In the genomic region with DNA sequence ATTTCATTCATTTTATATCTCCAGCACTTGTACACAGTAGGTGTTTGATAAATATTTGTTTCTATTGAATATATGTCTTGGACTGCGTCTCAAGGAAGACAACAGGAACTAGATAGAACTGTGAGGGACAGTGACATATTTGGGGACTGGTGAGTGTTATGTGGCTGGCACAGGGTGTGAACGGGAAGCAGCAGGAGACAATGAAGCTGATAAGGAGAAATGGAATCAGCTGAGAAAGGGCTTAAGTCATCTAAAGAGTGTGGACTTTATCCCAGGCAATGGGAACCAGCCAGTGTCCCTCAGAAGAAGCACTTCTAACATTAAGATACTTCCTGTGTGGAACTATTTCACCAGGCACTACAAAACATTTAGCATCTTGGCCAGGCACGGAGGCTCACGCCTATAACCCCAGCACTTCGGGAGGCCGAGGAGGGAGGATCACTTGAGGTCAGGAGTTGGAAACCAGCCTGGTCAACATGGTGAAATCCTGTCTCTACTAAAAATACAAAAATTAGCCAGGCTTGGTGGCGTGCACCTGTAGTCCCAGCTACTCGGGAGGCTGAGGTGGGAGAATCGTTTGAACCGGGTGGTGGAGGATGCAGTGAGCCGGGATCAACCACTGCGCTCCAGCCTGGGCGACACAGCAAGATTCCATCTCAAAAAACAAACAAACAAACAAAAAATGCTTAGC, we compare ENCODE assay signal across 20 cellular contexts. TPM values are rescaled to one million over a fixed set of nuclear protein-coding genes. Genes with fewer than 3 reads are reported as not detected.
DNase-seq lines count a peak whose midpoint lies in the region; ATAC-seq and TF ChIP-seq lines count a peak whose summit lies in the region.
"Had no signal": no experiment of that assay in that cellular context is flagged by ENCODE, and none has a peak within 500 bp of the region (broad histone marks: within the 10 kb centered on the region; RNA-seq: fewer than 3 reads in every experiment).

No MANE protein-coding gene starts in this region.

- DNase-seq in activated CD8-positive, alpha-beta memory T cell treated with anti-CD3 and anti-CD28 coated beads for 24 hours, result peak; percentile 21
- DNase-seq in activated CD8-positive, alpha-beta memory T cell treated with anti-CD3 and anti-CD28 coated beads, Interleukin-2, amount 50 U/mL, for 48 hours, result no peak
- no peak for DNase-seq in CD8-positive, alpha-beta memory T cell
- no peak for DNase-seq in effector memory CD8-positive, alpha-beta T cell
- DNase-seq in nephron progenitor cell (no peak), inferior parietal cortex (ENCODE audit: extremely low spot score) (no peak), T-helper 1 cell (no peak), MG63 (no peak)
- DNase-seq: activated CD4-positive, alpha-beta T cell treated with anti-CD3 and anti-CD28 coated beads, Interleukin-2, amount 50 U/mL, for 4 hours; effector memory CD4-positive, alpha-beta T cell; heart right ventricle; kidney; mesenchymal stem cell; NCI-H1694 treated with DMSO at 0.1 percent for 48 hours; stimulated activated naive CD4-positive, alpha-beta T cell had no signal

- H3K4me1 Mint-ChIP-seq in CD8-positive, alpha-beta memory T cell, result peaks cover 39 to 58% (median 42%) of the 10 kb centered on the region in 3 donors
- peaks cover 23 to 45% of the 10 kb centered on the region in 2 donors for H3K4me1 Mint-ChIP-seq in effector memory CD8-positive, alpha-beta T cell (ENCODE audit: low read depth in 2 of 2)
- peaks cover 8% of the 10 kb centered on the region for H3K4me1 Mint-ChIP-seq in nephron progenitor cell

- ATAC-seq in effector memory CD8-positive, alpha-beta T cell (replicated peaks), result no peak
- ATAC-seq: A549, heart right ventricle, HepG2, SK-N-SH treated with all-trans-retinoic acid at 6 μM for 48 hours had no signal

- H3K36me3 ChIP-seq in CD8-positive, alpha-beta memory T cell (ENCODE audit: insufficient read depth, low read length), result peaks cover 26% of the 10 kb centered on the region
- H3K36me3 ChIP-seq in MG63, result peaks cover 89% of the 10 kb centered on the region

- peak overlapping the region in 6 of 8 donors; percentile 19 to 86 (median 69) for H3K27ac Mint-ChIP-seq in CD8-positive, alpha-beta memory T cell
- H3K27ac Mint-ChIP-seq in effector memory CD8-positive, alpha-beta T cell, result peak overlapping the region; percentile 59 to 70
- H3K27ac Mint-ChIP-seq in nephron progenitor cell, result peak overlapping the region; percentile 5
- H3K27ac Mint-ChIP-seq: activated T-helper 2 cell treated with anti-CD3 and anti-CD28 coated beads, Interferon-gamma antibody, Interleukin-2, Interleukin-4, amounts not matched to agents 10 μg/mL and 5 μg/mL and 100 μg/mL, durations not matched to agents 14 hours and 24 hours and 36 hours; type B pancreatic cell had no signal

- CTCF ChIA-PET in CD8-positive, alpha-beta memory T cell (lab: Charles Lee), result no interaction called here

- H3K4me3 Mint-ChIP-seq in CD8-positive, alpha-beta memory T cell, result peak overlapping the region in 2 of 7 donors; percentile 27 to 67
- peak overlapping the region; percentile 52 to 54 for H3K4me3 Mint-ChIP-seq in effector memory CD8-positive, alpha-beta T cell
- H3K4me3 Mint-ChIP-seq in nephron progenitor cell, result no peak overlapping the region
- H3K4me3 Mint-ChIP-seq: type B pancreatic cell had no signal

- no peak overlapping the region for H3K4me3 ChIP-seq in CD8-positive, alpha-beta memory T cell (ENCODE audit: low read length)
- H3K4me3 ChIP-seq in MG63, result no peak overlapping the region
- H3K4me3 ChIP-seq: A549, heart right ventricle had no signal

- H3K27ac ChIP-seq in CD8-positive, alpha-beta memory T cell (ENCODE audit: low read depth, low read length), result no peak overlapping the region

- POLR2A ChIA-PET in CD8-positive, alpha-beta memory T cell (lab: Charles Lee), result no interaction called here

- peaks cover 24 to 77% (median 32%) of the 10 kb centered on the region in 3 donors for H3K36me3 Mint-ChIP-seq in CD8-positive, alpha-beta memory T cell
- H3K36me3 Mint-ChIP-seq in effector memory CD8-positive, alpha-beta T cell (ENCODE audit: insufficient read depth), result peaks cover 36% of the 10 kb centered on the region
- peaks cover 52% of the 10 kb centered on the region for H3K36me3 Mint-ChIP-seq in nephron progenitor cell (ENCODE audit: low read depth)

- no peaks in the 10 kb centered on the region for H3K27me3 Mint-ChIP-seq in CD8-positive, alpha-beta memory T cell
- no peaks in the 10 kb centered on the region for H3K27me3 Mint-ChIP-seq in effector memory CD8-positive, alpha-beta T cell
- H3K27me3 Mint-ChIP-seq in nephron progenitor cell (ENCODE audit: low read depth, poor library complexity), result no peaks in the 10 kb centered on the region
- H3K27me3 Mint-ChIP-seq: type B pancreatic cell had no signal

- H3K4me1 ChIP-seq in CD8-positive, alpha-beta memory T cell (ENCODE audit: insufficient read depth, low read length), result peaks cover 13% of the 10 kb centered on the region

- TF ChIP-seq CTCF in nephron progenitor cell (IDR thresholded peaks at IDR 0.05), result no peak

- no peaks in the 10 kb centered on the region for H3K27me3 ChIP-seq in CD8-positive, alpha-beta memory T cell (ENCODE audit: insufficient read depth, low read length, poor library complexity, severe bottlenecking)
- no peaks in the 10 kb centered on the region for H3K27me3 ChIP-seq in MG63
- H3K27me3 ChIP-seq: heart right ventricle had no signal

- no peaks in the 10 kb centered on the region for H3K9me3 ChIP-seq in CD8-positive, alpha-beta memory T cell (ENCODE audit: low read length)
- no peaks in the 10 kb centered on the region for H3K9me3 ChIP-seq in MG63
- H3K9me3 ChIP-seq: A549, heart right ventricle had no signal

- no peaks in the 10 kb centered on the region for H3K9me3 Mint-ChIP-seq in CD8-positive, alpha-beta memory T cell
- no peaks in the 10 kb centered on the region for H3K9me3 Mint-ChIP-seq in effector memory CD8-positive, alpha-beta T cell
- H3K9me3 Mint-ChIP-seq in nephron progenitor cell, result no peaks in the 10 kb centered on the region
- H3K9me3 Mint-ChIP-seq: activated T-helper 2 cell treated with anti-CD3 and anti-CD28 coated beads, Interferon-gamma antibody, Interleukin-2, Interleukin-4, amounts not matched to agents 10 μg/mL and 5 μg/mL and 100 μg/mL, durations not matched to agents 14 hours and 24 hours and 36 hours; type B pancreatic cell had no signal

RNA-seq across cellular contexts. Expression of gene ARHGAP17, which starts 41.3 kb away (rescaled TPM):
- 10 to 100 TPM; 52.6 to 58.5 TPM for total RNA-seq in CD8-positive, alpha-beta memory T cell
- 41.7 TPM for polyA plus RNA-seq in CD8-positive, alpha-beta memory T cell
- 17.5 and 36.1 TPM in 2 replicates for total RNA-seq in MG63 (2014; rRNA removed; shearing (Covaris generic); ENCODE audit: low replicate concordance)

Comparison
In these comparisons a context has a peak if more than half of its experiments do, and no peak if none do; other contexts are left out.
1. H3K27ac Mint-ChIP-seq: peak in every context shown above with its lines; median percentile 69 in CD8-positive, alpha-beta memory T cell; 64 in effector memory CD8-positive, alpha-beta T cell; 5 in nephron progenitor cell.